Comparison of ENCODE assay signal across 20 cellular contexts in genomic region chr13:98693756-98694155, GRCh38. TPM values are rescaled to one million over a fixed set of nuclear protein-coding genes. Genes with fewer than 3 reads are reported as not detected.
"Had no signal": no experiment of that assay in that cellular context is flagged by ENCODE, and none has a peak within 500 bp of the region (broad histone marks: within the 10 kb centered on the region; RNA-seq: fewer than 3 reads in every experiment).

No MANE protein-coding gene starts in this region.

- ATAC-seq: HepG2 had no signal

- H3K4me3 ChIP-seq: SJSA1, SK-N-MC had no signal

- H3K9me3 ChIP-seq: SJSA1 had no signal

- H3K27ac ChIP-seq: SJSA1, SK-N-MC had no signal

- DNase-seq: IMR-90, Karpas-422, KG1, MM.1S, NCI-H1092 treated with DMSO at 0.1 percent for 48 hours, NCI-H1436, NCI-H1694 treated with DMSO at 0.1 percent for 48 hours, NCI-H1930, NCI-H2081, NCI-H2107, NCI-H2227 treated with DMSO at 0.1 percent for 48 hours, NCI-H510A, NCI-H524 treated with DMSO at 0.1 percent for 48 hours, Right ventricle myocardium superior, RPMI8226, SIG-M5 had no signal

- H3K4me1 ChIP-seq: SJSA1 had no signal

- H3K36me3 ChIP-seq: SJSA1 had no signal

RNA-seq across cellular contexts. Expression of gene SLC15A1, which starts 58.7 kb away (rescaled TPM):
- total RNA-seq: HT-29, IMR-90, Right ventricle myocardium superior, SJSA1 had no signal
- polyA plus RNA-seq: IMR-90 had no signal
